Comparison of ENCODE assay signal across 9 cellular contexts in the genomic region with DNA sequence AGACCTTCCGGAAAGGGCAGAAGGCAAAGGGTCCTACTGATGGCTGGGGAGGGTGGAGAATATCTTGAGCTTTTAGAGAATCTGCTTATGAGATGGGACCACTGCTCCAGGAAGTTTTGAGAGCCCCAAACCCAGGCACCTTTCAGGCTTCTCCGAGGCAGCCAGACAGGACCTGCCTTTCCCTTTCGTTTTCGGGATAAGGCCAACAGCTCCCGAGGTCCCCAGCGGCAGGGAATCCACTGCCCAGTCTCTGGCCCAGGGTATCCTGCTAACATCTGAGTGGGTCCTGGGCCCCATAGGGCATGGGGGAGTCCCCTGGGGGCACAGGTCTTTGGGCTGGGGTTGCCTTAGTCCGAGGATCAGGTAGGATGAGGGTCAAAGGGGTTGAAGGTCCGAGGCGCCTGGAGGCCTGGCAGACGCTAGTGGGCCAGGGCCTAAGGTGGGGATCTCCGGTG. TPM values are rescaled to one million over a fixed set of nuclear protein-coding genes. Genes with fewer than 3 reads are reported as not detected.
DNase-seq lines count a peak whose midpoint lies in the region; ATAC-seq, FAIRE-seq and TF ChIP-seq lines count a peak whose summit lies in the region.
"Had no signal": no experiment of that assay in that cellular context is flagged by ENCODE, and none has a peak within 500 bp of the region (broad histone marks: within the 10 kb centered on the region; RNA-seq: fewer than 3 reads in every experiment).

No MANE protein-coding gene starts in this region.

- peak; percentile 9 for DNase-seq in stimulated activated CD4-positive, alpha-beta T cell treated with anti-CD3 and anti-CD28 coated beads, Interleukin-15, amount 100 ng/mL, for 24 hours
- DNase-seq in stimulated activated CD4-positive, alpha-beta T cell treated with anti-CD3 and anti-CD28 coated beads, Interleukin-1b, Interleukin-23, amount 100 ng/mL, for 48 hours = no peak
- DNase-seq in chondrocyte (ENCODE audit: low spot score) (peak; percentile 47), mucosa of descending colon (no peak), iPS-NIHi7 (ENCODE audit: extremely low spot score) (no peak), HTR-8/SVneo (ENCODE audit: insufficient read length, low spot score) (no peak), GM19239 (ENCODE audit: insufficient read length, low spot score) (no peak)
- DNase-seq: CD8-positive, alpha-beta T cell had no signal

- TF ChIP-seq CTCF in chondrocyte (IDR thresholded peaks at IDR 0.05) = no peak
- no peak for TF ChIP-seq CTCF in mucosa of descending colon (IDR thresholded peaks at IDR 0.05)

- H3K4me3 Mint-ChIP-seq in chondrocyte (ENCODE audit: unreplicated experiment) = peak overlapping the region; percentile 9

- intact Hi-C loops in mucosa of descending colon (cut with DNase I, micrococcal nuclease) = no loop called here

- FAIRE-seq in HTR-8/SVneo (lab: Jason Lieb, UNC) (no peak), GM19239 (lab: Jason Lieb, UNC) (no peak)

- peaks cover 13% of the 10 kb centered on the region for H3K36me3 Mint-ChIP-seq in chondrocyte (ENCODE audit: low read depth)
- H3K36me3 Mint-ChIP-seq: CD8-positive, alpha-beta T cell had no signal

- ATAC-seq in mucosa of descending colon = peak; percentile 17
- ATAC-seq in HG03354 (IDR thresholded peaks at IDR 0.05; ENCODE audit: poor library complexity, severe bottlenecking, unreplicated experiment) = no peak
- ATAC-seq: CD8-positive, alpha-beta T cell had no signal

- peaks cover 22% of the 10 kb centered on the region for H3K4me1 ChIP-seq in mucosa of descending colon (ENCODE audit: low read depth)

- no peak overlapping the region for H3K4me3 ChIP-seq in mucosa of descending colon

- no peaks in the 10 kb centered on the region for H3K36me3 ChIP-seq in mucosa of descending colon (ENCODE audit: low read depth)

- H3K4me1 Mint-ChIP-seq in chondrocyte (ENCODE audit: low read depth) = peaks cover 19% of the 10 kb centered on the region

- H3K27me3 Mint-ChIP-seq in chondrocyte (ENCODE audit: low read depth) = peaks cover 70% of the 10 kb centered on the region

- H3K27ac Mint-ChIP-seq in chondrocyte (ENCODE audit: unreplicated experiment) = no peak overlapping the region
- H3K27ac Mint-ChIP-seq: CD8-positive, alpha-beta T cell had no signal

- no peaks in the 10 kb centered on the region for H3K9me3 ChIP-seq in mucosa of descending colon

- H3K9me3 Mint-ChIP-seq in chondrocyte (ENCODE audit: low read depth) = no peaks in the 10 kb centered on the region
- H3K9me3 Mint-ChIP-seq: CD8-positive, alpha-beta T cell had no signal

RNA-seq across cellular contexts. Expression of gene PITX1, which starts 3.3 kb away (rescaled TPM):
- total RNA-seq in chondrocyte (0.18 TPM in 1 of 3 replicates, not detected in the others), mucosa of descending colon (10 to 100 TPM in 1 of 3 donors, 1 to 10 TPM in 2; 5.0 to 10.7 (median 6.2) TPM)
- total RNA-seq: CD8-positive, alpha-beta T cell had no signal

Comparison
In these comparisons a context has a peak if more than half of its experiments do, and no peak if none do; other contexts are left out.
1. DNase-seq: peak in stimulated activated CD4-positive, alpha-beta T cell treated with anti-CD3 and anti-CD28 coated beads, Interleukin-15, amount 100 ng/mL, for 24 hours (single experiment) and chondrocyte (single experiment); none in stimulated activated CD4-positive, alpha-beta T cell treated with anti-CD3 and anti-CD28 coated beads, Interleukin-1b, Interleukin-23, amount 100 ng/mL, for 48 hours (single experiment), mucosa of descending colon (0 of 3), iPS-NIHi7 (single experiment), HTR-8/SVneo (single experiment) and GM19239 (single experiment).